Comparison of ENCODE assay signal across 2 cellular contexts in the genomic region with DNA sequence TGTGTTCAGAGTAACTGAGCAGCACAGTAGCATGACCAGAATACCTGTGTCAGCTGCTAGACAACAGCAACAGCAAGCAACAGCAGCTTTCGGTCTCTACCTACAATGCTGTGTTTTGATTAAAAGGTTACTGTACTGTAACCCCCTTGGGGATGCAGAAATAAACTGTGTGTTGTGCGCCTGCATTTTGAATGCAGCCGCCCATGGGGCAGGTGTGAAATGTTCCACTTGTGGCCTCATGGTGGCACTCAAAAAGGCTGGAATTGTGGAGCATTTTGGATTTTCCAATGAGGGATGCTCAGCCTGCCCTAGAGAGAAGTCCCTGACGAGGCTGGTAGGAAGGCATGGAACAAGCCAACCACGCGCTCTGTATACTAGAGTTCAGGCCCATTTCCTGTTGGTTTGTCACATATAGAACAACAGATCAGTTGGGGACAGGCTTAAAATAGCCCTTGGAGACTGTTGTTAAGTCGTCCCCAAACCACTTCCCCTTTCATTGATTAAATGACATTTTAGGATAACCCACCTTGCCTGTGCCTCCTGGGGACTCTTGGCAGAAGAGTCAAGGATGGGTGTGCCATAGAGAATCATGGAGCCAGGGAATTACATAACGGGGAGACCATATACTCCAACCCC.
TF ChIP-seq lines count a peak whose summit lies in the region.

No MANE protein-coding gene starts in this region.

TF ChIP-seq in GM23338, 12 proteins besides CTCF, POLR2A, EP300 and RAD21:
- TF ChIP-seq CREB1 (CRISPR knock-in tag; IDR thresholded peaks at IDR 0.05; ENCODE audit: low read depth) (no peak), ZNF331 (CRISPR knock-in tag; IDR thresholded peaks at IDR 0.05; ENCODE audit: low read depth) (no peak), EZH2phosphoT487 (IDR thresholded peaks at IDR 0.05; ENCODE audit: unreplicated experiment) (no peak)
TF ChIP-seq in GM23338: peak in this region for 0.

TF ChIP-seq in K562, 482 proteins besides CTCF, POLR2A, EP300 and RAD21:
- TF ChIP-seq MYC (IDR thresholded peaks at IDR 0.05; ENCODE audit: low read depth, low read length) = 0 out of 2 replicates have a peak, but pooled peaks have one; percentile 23
- TF ChIP-seq MYC (CRISPR knock-in tag; IDR thresholded peaks at IDR 0.05; ENCODE audit: borderline replicate concordance, low read depth) = no peak
- 0 out of 2 replicates have a peak, but pooled peaks have one; percentile 27 for TF ChIP-seq SMC3 (conservative IDR thresholded peaks at IDR 0.05; ENCODE audit: insufficient read depth, low read depth, low read length)
- TF ChIP-seq L3MBTL2 (IDR thresholded peaks at IDR 0.05) = peak; percentile 50; the same call in 1 of the 2 replicates
- TF ChIP-seq MEF2D (tag; conservative IDR thresholded peaks at IDR 0.05; ENCODE audit: low read depth) = peak; percentile 75; the same call in 1 of the 2 replicates
- peak; percentile 33; the same call in 1 of the 2 replicates for TF ChIP-seq RFX1 (IDR thresholded peaks at IDR 0.05)
- TF ChIP-seq SPI1 (IDR thresholded peaks at IDR 0.05; ENCODE audit: borderline replicate concordance, low read depth, low read length) = peak; percentile 95
- 0 out of 4 replicates have a peak, but pooled peaks of 1 of the 2 experiments have one; percentile 50 for TF ChIP-seq RCOR1 (IDR thresholded peaks at IDR 0.05; ENCODE audit: borderline replicate concordance in 1 of 2, low read depth in 2 of 2, low read length in 2 of 2)
- TF ChIP-seq, protein P1, sequence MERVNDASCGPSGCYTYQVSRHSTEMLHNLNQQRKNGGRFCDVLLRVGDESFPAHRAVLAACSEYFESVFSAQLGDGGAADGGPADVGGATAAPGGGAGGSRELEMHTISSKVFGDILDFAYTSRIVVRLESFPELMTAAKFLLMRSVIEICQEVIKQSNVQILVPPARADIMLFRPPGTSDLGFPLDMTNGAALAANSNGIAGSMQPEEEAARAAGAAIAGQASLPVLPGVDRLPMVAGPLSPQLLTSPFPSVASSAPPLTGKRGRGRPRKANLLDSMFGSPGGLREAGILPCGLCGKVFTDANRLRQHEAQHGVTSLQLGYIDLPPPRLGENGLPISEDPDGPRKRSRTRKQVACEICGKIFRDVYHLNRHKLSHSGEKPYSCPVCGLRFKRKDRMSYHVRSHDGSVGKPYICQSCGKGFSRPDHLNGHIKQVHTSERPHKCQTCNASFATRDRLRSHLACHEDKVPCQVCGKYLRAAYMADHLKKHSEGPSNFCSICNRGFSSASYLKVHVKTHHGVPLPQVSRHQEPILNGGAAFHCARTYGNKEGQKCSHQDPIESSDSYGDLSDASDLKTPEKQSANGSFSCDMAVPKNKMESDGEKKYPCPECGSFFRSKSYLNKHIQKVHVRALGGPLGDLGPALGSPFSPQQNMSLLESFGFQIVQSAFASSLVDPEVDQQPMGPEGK (CRISPR knock-in tag; IDR thresholded peaks at IDR 0.05; ENCODE audit: borderline replicate concordance) = no peak
- TF ChIP-seq, protein P2, sequence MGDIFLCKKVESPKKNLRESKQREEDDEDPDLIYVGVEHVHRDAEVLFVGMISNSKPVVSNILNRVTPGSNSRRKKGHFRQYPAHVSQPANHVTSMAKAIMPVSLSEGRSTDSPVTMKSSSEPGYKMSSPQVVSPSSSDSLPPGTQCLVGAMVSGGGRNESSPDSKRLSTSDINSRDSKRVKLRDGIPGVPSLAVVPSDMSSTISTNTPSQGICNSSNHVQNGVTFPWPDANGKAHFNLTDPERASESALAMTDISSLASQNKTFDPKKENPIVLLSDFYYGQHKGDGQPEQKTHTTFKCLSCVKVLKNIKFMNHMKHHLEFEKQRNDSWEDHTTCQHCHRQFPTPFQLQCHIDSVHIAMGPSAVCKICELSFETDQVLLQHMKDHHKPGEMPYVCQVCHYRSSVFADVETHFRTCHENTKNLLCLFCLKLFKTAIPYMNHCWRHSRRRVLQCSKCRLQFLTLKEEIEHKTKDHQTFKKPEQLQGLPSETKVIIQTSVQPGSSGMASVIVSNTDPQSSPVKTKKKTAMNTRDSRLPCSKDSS (IDR thresholded peaks at IDR 0.05; ENCODE audit: low read depth, partially characterized antibody) = no peak
- TF ChIP-seq SAFB (IDR thresholded peaks at IDR 0.05; ENCODE audit: borderline replicate concordance, low read depth, low read length) = no peak
- no peak for TF ChIP-seq ZNF77 (CRISPR knock-in tag; IDR thresholded peaks at IDR 0.05)
